In the genomic region with DNA sequence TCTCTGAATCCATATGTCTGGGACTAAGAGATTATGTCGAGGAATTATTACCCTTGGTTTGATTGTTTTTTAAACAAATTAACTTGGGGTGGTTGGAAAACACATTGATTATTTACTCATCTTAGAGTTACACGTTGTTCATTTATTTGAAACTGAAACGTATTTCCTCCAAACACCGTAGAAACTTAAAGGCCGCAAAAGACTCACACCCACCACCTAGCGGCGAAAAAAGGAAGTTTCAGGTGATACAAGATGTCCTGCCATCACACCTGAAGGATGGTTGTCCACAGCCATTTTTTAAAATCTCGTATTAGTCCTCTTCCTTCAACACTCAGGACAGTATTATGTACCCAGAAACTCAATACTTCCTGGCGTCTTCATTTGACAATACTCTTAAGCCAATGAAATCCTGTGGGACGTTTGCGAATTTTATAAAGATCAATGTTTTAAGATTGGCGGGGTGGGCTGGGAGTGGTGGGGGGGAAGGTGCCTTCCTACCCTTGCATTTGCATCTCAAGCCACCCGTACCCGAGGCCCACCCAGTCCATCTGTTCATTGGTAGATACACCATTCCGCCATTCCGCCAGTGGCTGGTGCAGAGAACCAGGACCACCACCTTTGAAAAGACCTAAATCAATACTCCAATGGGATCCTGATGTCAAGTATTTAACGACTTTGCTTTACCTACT, we compare ENCODE assay signal across 8 cellular contexts. TPM values are rescaled to one million over a fixed set of nuclear protein-coding genes. Genes with fewer than 3 reads are reported as not detected.
DNase-seq lines count a peak whose midpoint lies in the region; ATAC-seq, FAIRE-seq and TF ChIP-seq lines count a peak whose summit lies in the region.

No MANE protein-coding gene starts in this region.

- H3K4me1 ChIP-seq in mucosa of rectum (ENCODE audit: control insufficient read depth in 2 of 2, insufficient read depth in 2 of 2, low read length in 2 of 2): peaks cover 17 to 20% of the 10 kb centered on the region in 2 donors

- H3K4me3 ChIP-seq in AG04449 (ENCODE audit: low read depth, low read length): no peak overlapping the region
- peak overlapping the region in 17 of 59 donors; percentile 8 to 96 (median 87) for H3K4me3 ChIP-seq in dorsolateral prefrontal cortex
- H3K4me3 ChIP-seq in mucosa of rectum (ENCODE audit: low read length in 2 of 2): peak overlapping the region; percentile 82 to 90

- no peaks in the 10 kb centered on the region for H3K9me3 ChIP-seq in mucosa of rectum (ENCODE audit: control insufficient read depth in 2 of 2, low read length in 2 of 2)

- CTCF ChIA-PET in AG04449 (lab: Yijun Ruan, JAX): interaction anchor here (0.9 to 5.2 kb wide), 13 partner anchors 10 to 456 kb away, joined by 3 to 31 read pairs (median 6); no protein-coding TSS in a partner anchor

- intact Hi-C loops in dorsolateral prefrontal cortex (cut with DNase I): loop anchor here (5.0 to 10.0 kb wide), 6 partner anchors 42 to 453 kb away; partner anchors contain the start of gene TM9SF3 (in 1 of the 2)

- peak; percentile 93 for FAIRE-seq in GM18507 (lab: Jason Lieb, UNC)

- H3K27me3 ChIP-seq in dorsolateral prefrontal cortex (no peaks in the 10 kb centered on the region), mucosa of rectum (ENCODE audit: control insufficient read depth in 2 of 2, insufficient read depth in 2 of 2, low read length in 2 of 2) (no peaks in the 10 kb centered on the region)

- POLR2A ChIA-PET in AG04449 (lab: Yijun Ruan, JAX): no interaction called here

- H3K27ac ChIP-seq in dorsolateral prefrontal cortex (peak overlapping the region in 36 of 59 donors; percentile 3 to 99 (median 96)), mucosa of rectum (ENCODE audit: low read depth in 2 of 2, low read length in 2 of 2) (peak overlapping the region in 1 of 2 donors; percentile 87)

- no peak for ATAC-seq in HG03439 (IDR thresholded peaks at IDR 0.05; ENCODE audit: unreplicated experiment)

- H3K36me3 ChIP-seq in mucosa of rectum (ENCODE audit: control insufficient read depth in 2 of 2, insufficient read depth in 2 of 2, low read length in 2 of 2): no peaks in the 10 kb centered on the region

- peak; percentile 71 for TF ChIP-seq CTCF in AG04449 (IDR thresholded peaks at IDR 0.05; ENCODE audit: insufficient read depth, low read length, missing control alignments)
- TF ChIP-seq CTCF in dorsolateral prefrontal cortex (IDR thresholded peaks at IDR 0.05 in 54 of 56, conservative IDR thresholded peaks at IDR 0.05 in 2 of 56; ENCODE audit: low read depth in 1 of 56, partially characterized antibody in 56 of 56): peak; percentile 59 to 89 (median 80)

- DNase-seq in AG04449 (ENCODE audit: low read depth, low spot score) (no peak), GM18507 (ENCODE audit: extremely low spot score, insufficient read length, low read depth) (peak; percentile 52), NCI-H2171 (lab: John Stamatoyannopoulos, UW) (peak; percentile 11), dorsolateral prefrontal cortex (peak in 5 of 10 donors; percentile 29 to 72 (median 54))
- peak; percentile 75 for DNase-seq in activated CD4-positive, alpha-beta T cell treated with anti-CD3 and anti-CD28 coated beads, Interleukin-2, amount 50 U/mL, for 1 hour
- DNase-seq in stimulated activated CD8-positive, alpha-beta memory T cell treated with anti-CD3 and anti-CD28 coated beads, Interleukin-7, amount 100 ng/mL, for 1 hour (ENCODE audit: low read depth in 2 of 2): peak; percentile 53 to 69

- H3K9ac ChIP-seq in mucosa of rectum (ENCODE audit: low read depth in 1 of 2, low read length in 2 of 2): peak overlapping the region in 1 of 2 donors; percentile 69

RNA-seq across cellular contexts. Expression of gene LCOR, which starts 1.4 kb away (rescaled TPM):
- 10 to 100 TPM; 32.2 to 74.6 (median 48.4) TPM for total RNA-seq in dorsolateral prefrontal cortex
